In the genomic region with DNA sequence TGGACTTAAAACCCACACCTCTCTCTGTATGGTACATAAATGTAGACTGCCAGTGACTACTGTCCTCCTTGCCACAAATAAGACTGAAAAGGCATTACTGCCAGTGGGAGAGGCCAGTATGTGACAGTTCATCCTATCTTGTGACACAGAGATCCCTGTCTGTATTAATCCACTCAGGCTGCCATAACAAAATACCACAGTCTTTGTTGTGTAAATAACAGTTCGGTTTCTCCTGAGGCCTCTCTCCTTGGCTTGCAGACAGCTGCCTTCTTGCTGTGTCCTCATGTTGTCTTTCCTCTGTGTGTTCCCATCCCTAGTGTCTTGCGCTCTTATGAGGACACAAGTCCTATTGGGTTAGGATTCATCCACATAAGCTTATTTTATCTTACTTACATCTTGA, we compare ENCODE assay signal across 26 cellular contexts. TPM values are rescaled to one million over a fixed set of nuclear protein-coding genes. Genes with fewer than 3 reads are reported as not detected.
"Had no signal": no experiment of that assay in that cellular context is flagged by ENCODE, and none has a peak within 500 bp of the region (broad histone marks: within the 10 kb centered on the region; RNA-seq: fewer than 3 reads in every experiment).

No MANE protein-coding gene starts in this region.

- ATAC-seq: gastroesophageal sphincter; heart left ventricle; left ventricle myocardium superior; lower lobe of right lung; mucosa of descending colon; right cardiac atrium; stimulated activated naive B cell treated with anti-CD40 and anti-IgM and Interleukin-4, amounts not matched to agents 10 μg/mL and 1 μg/mL and 100 μg/mL, for 72 hours had no signal

- H3K27ac Mint-ChIP-seq: effector memory CD8-positive, alpha-beta T cell; mesothelial cell of epicardium; naive B cell; nephron progenitor cell; stimulated activated naive B cell treated with anti-CD40 and anti-IgM and Interleukin-4, amounts not matched to agents 10 μg/mL and 1 μg/mL and 100 μg/mL, for 72 hours; stimulated activated naive CD8-positive, alpha-beta T cell treated with anti-CD3 and anti-CD28 coated beads, Interleukin-15, Interleukin-2, amounts not matched to agents 100 ng/mL and 50 ng/mL, for 24 hours had no signal

- H3K9me3 ChIP-seq: gastroesophageal sphincter, heart left ventricle, lower lobe of right lung, mucosa of descending colon, prostate gland, spleen, thoracic aorta, tibial nerve, upper lobe of left lung had no signal

- H3K4me3 Mint-ChIP-seq: effector memory CD8-positive, alpha-beta T cell; mesothelial cell of epicardium; naive B cell; nephron progenitor cell; stimulated activated naive B cell treated with anti-CD40 and anti-IgM and Interleukin-4, amounts not matched to agents 10 μg/mL and 1 μg/mL and 100 μg/mL, for 72 hours; stimulated activated naive CD8-positive, alpha-beta T cell treated with anti-CD3 and anti-CD28 coated beads, Interleukin-15, Interleukin-2, amounts not matched to agents 100 ng/mL and 50 ng/mL, for 24 hours had no signal

- H3K27me3 ChIP-seq: spleen, tibial nerve, upper lobe of left lung had no signal

- H3K27ac ChIP-seq: gastroesophageal sphincter, heart left ventricle, lower lobe of right lung, prostate gland, skin epidermis, thoracic aorta, tibial nerve, upper lobe of left lung had no signal

- H3K36me3 ChIP-seq: gastroesophageal sphincter, heart left ventricle, lower lobe of right lung, prostate gland, spleen, thoracic aorta, tibial nerve, upper lobe of left lung had no signal

- H3K4me3 ChIP-seq: gastroesophageal sphincter, heart left ventricle, lower lobe of right lung, mucosa of descending colon, prostate gland, skin epidermis, spleen, thoracic aorta, tibial nerve, upper lobe of left lung had no signal

- DNase-seq: cerebellar nuclear complex; cortex of kidney; effector memory CD8-positive, alpha-beta T cell; foreskin fibroblast; heart left ventricle; hippocampal formation; islet precursor cell; left ventricle myocardium superior; lower lobe of right lung; mucosa of descending colon; naive B cell; nephron progenitor cell; nucleus accumbens; right cardiac atrium; spleen; stimulated activated CD4-positive, alpha-beta T cell treated with anti-CD3 and anti-CD28 coated beads, Interleukin-4, amount 100 ng/mL, for 4 hours; stimulated activated naive B cell treated with anti-CD40 and anti-IgM and Interleukin-4, amounts not matched to agents 10 μg/mL and 1 μg/mL and 100 μg/mL, for 72 hours; upper lobe of left lung had no signal

- H3K4me1 ChIP-seq: gastroesophageal sphincter, prostate gland, tibial nerve had no signal

- H3K9me3 Mint-ChIP-seq: effector memory CD8-positive, alpha-beta T cell; mesothelial cell of epicardium; naive B cell; nephron progenitor cell; stimulated activated naive B cell treated with anti-CD40 and anti-IgM and Interleukin-4, amounts not matched to agents 10 μg/mL and 1 μg/mL and 100 μg/mL, for 72 hours; stimulated activated naive CD8-positive, alpha-beta T cell treated with anti-CD3 and anti-CD28 coated beads, Interleukin-15, Interleukin-2, amounts not matched to agents 100 ng/mL and 50 ng/mL, for 24 hours had no signal

- H3K4me1 Mint-ChIP-seq: naive B cell, nephron progenitor cell had no signal

- H3K36me3 Mint-ChIP-seq: mesothelial cell of epicardium; naive B cell; stimulated activated naive B cell treated with anti-CD40 and anti-IgM and Interleukin-4, amounts not matched to agents 10 μg/mL and 1 μg/mL and 100 μg/mL, for 72 hours had no signal

RNA-seq across cellular contexts. Expression of a gene that starts 46.4 kb away (rescaled TPM):
- total RNA-seq: osteocyte had no signal
